ENCODE assay signal across 1 cellular context in the genomic region with DNA sequence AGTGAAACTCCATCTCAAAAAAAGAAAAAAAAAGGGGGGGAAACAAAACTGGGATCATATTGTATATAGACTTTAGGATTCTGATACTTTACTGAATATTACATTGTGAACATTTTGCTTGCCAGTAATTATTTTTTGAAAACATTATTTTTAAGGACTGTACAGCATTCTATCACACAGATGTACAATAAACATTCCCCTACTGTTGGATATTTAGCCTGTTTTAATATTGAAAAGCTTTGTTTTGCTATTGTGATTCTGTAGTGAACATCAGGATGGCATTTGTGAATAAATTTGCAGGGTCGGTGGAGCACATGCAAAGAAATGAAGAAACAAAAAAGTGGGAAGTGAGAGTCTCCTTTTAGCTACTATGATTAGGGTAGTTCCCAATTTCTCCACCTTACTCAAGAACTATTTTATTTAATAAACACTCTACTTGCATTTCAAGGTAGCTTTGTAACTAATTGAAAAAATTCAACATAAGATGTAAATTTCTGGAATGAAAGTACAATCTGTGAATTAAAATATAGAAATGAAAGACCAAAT.
TF ChIP-seq lines count a peak whose summit lies in the region.

No MANE protein-coding gene starts in this region.

TF ChIP-seq in GM23338, 12 proteins besides CTCF, POLR2A, EP300 and RAD21 (continued from another document):
- no peak for TF ChIP-seq ZNF462 (CRISPR knock-in tag; IDR thresholded peaks at IDR 0.05)
- TF ChIP-seq, protein P1, sequence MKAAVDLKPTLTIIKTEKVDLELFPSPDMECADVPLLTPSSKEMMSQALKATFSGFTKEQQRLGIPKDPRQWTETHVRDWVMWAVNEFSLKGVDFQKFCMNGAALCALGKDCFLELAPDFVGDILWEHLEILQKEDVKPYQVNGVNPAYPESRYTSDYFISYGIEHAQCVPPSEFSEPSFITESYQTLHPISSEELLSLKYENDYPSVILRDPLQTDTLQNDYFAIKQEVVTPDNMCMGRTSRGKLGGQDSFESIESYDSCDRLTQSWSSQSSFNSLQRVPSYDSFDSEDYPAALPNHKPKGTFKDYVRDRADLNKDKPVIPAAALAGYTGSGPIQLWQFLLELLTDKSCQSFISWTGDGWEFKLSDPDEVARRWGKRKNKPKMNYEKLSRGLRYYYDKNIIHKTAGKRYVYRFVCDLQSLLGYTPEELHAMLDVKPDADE (IDR thresholded peaks at IDR 0.05): no peak
- no peak for TF ChIP-seq EZH2 (IDR thresholded peaks at IDR 0.05; ENCODE audit: low read depth, unreplicated experiment)
- no peak for TF ChIP-seq EZH2phosphoT487 (IDR thresholded peaks at IDR 0.05; ENCODE audit: unreplicated experiment)
- no peak for TF ChIP-seq REST (IDR thresholded peaks at IDR 0.05; ENCODE audit: unreplicated experiment)
- no peak for TF ChIP-seq POLR2AphosphoS5 (IDR thresholded peaks at IDR 0.05; ENCODE audit: low read depth)
- TF ChIP-seq STAT1 (IDR thresholded peaks at IDR 0.05; ENCODE audit: unreplicated experiment): no peak
TF ChIP-seq in GM23338: peak in this region for 0.
